Comparison of ENCODE assay signal across 26 cellular contexts in the genomic region with DNA sequence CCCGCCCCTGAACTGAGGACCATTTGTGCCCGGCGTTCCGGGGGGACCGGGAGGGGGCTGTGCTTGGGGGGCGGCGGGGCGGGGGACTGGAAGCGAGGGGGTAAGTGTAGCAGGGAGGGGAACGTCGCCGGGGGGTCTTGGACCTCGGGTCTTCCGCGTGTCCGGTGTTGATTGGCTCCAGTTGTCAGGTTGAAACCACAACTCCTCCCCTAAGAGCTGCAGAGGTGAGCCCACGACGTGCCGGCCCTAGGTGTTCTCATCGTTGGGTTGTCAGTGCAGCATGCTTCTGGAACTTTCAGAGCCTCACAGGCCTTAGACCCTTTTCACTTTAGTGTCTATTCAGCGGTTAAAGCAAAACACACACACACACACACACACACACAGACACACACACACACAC. TPM values are rescaled to one million over a fixed set of nuclear protein-coding genes. Genes with fewer than 3 reads are reported as not detected.
"Had no signal": no experiment of that assay in that cellular context is flagged by ENCODE, and none has a peak within 500 bp of the region (broad histone marks: within the 10 kb centered on the region; RNA-seq: fewer than 3 reads in every experiment).

No MANE protein-coding gene starts in this region.

- H3K36me3 ChIP-seq: adrenal gland, ascending aorta, brain microvascular endothelial cell, esophagus muscularis mucosa, lower lobe of right lung, upper lobe of right lung had no signal

- DNase-seq: activated naive CD4-positive, alpha-beta T cell; activated T-cell treated with anti-CD3 and anti-CD28 coated beads, Interleukin-2, amount 50 U/mL, for 1 hour; adrenal gland; brain microvascular endothelial cell; central memory CD4-positive, alpha-beta T cell; dorsolateral prefrontal cortex; effector memory CD8-positive, alpha-beta T cell; hippocampal formation; kidney; lower lobe of right lung; stimulated activated CD4-positive, alpha-beta T cell treated with anti-CD3 and anti-CD28 coated beads, Interleukin-12 subunit alpha, Interleukin-12 subunit beta, amount 100 ng/mL, for 4 hours; stimulated activated CD4-positive, alpha-beta T cell treated with anti-CD3 and anti-CD28 coated beads, Interleukin-4, amount 100 ng/mL, for 4 hours; stimulated activated naive CD8-positive, alpha-beta T cell treated with anti-CD3 and anti-CD28 coated beads, Interleukin-15, Interleukin-2, amounts not matched to agents 100 U/mL and 50 U/mL, for 24 hours; T-helper 1 cell; upper lobe of right lung had no signal

- H3K4me3 ChIP-seq: adrenal gland, ascending aorta, esophagus muscularis mucosa, lower lobe of right lung, upper lobe of right lung had no signal

- H3K4me1 ChIP-seq: parathyroid adenoma had no signal

- H2AFZ ChIP-seq: parathyroid adenoma had no signal

- H3K9me3 ChIP-seq: adrenal gland, ascending aorta, esophagus muscularis mucosa, lower lobe of right lung, upper lobe of right lung had no signal

- H3K79me2 ChIP-seq: parathyroid adenoma had no signal

- FAIRE-seq: colon, endothelial cell of umbilical vein, frontal cortex, kidney had no signal

- H3K9ac ChIP-seq: parathyroid adenoma had no signal

- H3K27ac ChIP-seq: adrenal gland, ascending aorta, brain microvascular endothelial cell, dorsolateral prefrontal cortex, esophagus muscularis mucosa, lower lobe of right lung, parathyroid adenoma, upper lobe of right lung had no signal

RNA-seq across cellular contexts. Expression of a gene that starts 6.6 kb away (rescaled TPM):
- total RNA-seq: ascending aorta, endothelial cell of umbilical vein, esophagus muscularis mucosa, kidney, left lobe of liver, lower lobe of right lung, pulmonary artery endothelial cell, right cardiac atrium, skeletal muscle tissue, subcutaneous adipose tissue, upper lobe of right lung had no signal
- polyA plus RNA-seq: endothelial cell of umbilical vein, right cardiac atrium had no signal

RNA-seq across cellular contexts. Expression of a gene that starts 23.9 kb away (rescaled TPM):
- total RNA-seq: ascending aorta, endothelial cell of umbilical vein, kidney, left lobe of liver, lower lobe of right lung, skeletal muscle tissue, subcutaneous adipose tissue, upper lobe of right lung had no signal
